In the genomic region with DNA sequence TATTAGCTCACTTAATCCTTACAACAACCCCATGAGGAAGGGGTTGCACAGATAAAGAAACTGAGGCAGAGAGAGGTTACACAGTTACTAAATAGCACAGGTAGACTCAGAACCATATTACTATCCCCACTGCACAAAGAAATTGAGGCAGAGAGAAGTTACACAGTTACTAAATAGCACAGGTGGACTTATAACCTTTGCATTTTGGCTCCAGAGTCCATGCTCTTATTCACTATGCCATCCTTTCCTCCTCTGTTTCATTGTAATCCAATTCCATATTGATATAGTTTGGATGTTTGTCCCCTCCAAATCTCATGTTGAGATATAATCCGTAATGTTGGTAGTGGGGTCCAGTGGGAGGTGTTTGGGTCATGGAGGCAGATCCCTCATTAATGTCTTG, we compare ENCODE assay signal across 1 cellular context.
A peak's percentile ranks its signal among the peaks of the same experiment; 100 is the strongest.
TF ChIP-seq lines count a peak whose summit lies in the region.

No MANE protein-coding gene starts in this region.

TF ChIP-seq in HepG2, 621 proteins besides CTCF, POLR2A, EP300 and RAD21 (continued from another document):
- TF ChIP-seq, protein P1, sequence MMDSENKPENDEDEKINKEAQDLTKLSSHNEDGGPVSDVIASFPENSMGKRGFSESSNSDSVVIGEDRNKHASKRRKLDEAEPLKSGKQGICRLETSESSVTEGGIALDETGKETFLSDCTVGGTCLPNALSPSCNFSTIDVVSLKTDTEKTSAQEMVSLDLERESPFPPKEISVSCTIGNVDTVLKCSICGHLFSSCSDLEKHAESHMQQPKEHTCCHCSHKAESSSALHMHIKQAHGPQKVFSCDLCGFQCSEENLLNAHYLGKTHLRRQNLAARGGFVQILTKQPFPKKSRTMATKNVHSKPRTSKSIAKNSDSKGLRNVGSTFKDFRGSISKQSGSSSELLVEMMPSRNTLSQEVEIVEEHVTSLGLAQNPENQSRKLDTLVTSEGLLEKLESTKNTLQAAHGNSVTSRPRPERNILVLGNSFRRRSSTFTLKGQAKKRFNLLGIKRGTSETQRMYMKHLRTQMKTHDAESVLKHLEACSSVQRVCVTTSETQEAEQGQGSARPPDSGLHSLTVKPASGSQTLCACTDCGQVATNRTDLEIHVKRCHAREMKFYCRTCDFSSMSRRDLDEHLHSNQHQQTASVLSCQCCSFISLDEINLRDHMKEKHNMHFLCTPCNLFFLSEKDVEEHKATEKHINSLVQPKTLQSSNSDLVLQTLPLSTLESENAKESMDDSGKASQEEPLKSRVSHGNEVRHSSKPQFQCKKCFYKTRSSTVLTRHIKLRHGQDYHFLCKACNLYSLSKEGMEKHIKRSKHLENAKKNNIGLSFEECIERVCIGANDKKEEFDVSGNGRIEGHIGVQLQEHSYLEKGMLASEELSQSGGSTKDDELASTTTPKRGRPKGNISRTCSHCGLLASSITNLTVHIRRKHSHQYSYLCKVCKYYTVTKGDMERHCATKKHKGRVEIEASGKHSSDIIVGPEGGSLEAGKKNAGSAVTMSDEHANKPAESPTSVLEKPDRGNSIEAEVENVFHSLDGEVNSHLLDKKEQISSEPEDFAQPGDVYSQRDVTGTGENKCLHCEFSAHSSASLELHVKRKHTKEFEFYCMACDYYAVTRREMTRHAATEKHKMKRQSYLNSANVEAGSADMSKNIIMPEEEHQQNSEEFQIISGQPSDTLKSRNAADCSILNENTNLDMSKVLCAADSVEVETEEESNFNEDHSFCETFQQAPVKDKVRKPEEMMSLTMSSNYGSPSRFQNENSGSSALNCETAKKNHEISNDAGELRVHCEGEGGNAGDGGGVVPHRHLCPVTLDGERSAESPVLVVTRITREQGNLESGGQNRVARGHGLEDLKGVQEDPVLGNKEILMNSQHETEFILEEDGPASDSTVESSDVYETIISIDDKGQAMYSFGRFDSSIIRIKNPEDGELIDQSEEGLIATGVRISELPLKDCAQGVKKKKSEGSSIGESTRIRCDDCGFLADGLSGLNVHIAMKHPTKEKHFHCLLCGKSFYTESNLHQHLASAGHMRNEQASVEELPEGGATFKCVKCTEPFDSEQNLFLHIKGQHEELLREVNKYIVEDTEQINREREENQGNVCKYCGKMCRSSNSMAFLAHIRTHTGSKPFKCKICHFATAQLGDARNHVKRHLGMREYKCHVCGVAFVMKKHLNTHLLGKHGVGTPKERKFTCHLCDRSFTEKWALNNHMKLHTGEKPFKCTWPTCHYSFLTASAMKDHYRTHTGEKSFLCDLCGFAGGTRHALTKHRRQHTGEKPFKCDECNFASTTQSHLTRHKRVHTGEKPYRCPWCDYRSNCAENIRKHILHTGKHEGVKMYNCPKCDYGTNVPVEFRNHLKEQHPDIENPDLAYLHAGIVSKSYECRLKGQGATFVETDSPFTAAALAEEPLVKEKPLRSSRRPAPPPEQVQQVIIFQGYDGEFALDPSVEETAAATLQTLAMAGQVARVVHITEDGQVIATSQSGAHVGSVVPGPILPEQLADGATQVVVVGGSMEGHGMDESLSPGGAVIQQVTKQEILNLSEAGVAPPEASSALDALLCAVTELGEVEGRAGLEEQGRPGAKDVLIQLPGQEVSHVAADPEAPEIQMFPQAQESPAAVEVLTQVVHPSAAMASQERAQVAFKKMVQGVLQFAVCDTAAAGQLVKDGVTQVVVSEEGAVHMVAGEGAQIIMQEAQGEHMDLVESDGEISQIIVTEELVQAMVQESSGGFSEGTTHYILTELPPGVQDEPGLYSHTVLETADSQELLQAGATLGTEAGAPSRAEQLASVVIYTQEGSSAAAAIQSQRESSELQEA (CRISPR knock-in tag; IDR thresholded peaks at IDR 0.05; ENCODE audit: not compliant biosample characterization): no peak
- no peak for TF ChIP-seq TARDBP (CRISPR knock-in tag; IDR thresholded peaks at IDR 0.05)
- no peak for TF ChIP-seq MBNL3 (CRISPR knock-in tag; conservative IDR thresholded peaks at IDR 0.05)
- TF ChIP-seq, protein P2, sequence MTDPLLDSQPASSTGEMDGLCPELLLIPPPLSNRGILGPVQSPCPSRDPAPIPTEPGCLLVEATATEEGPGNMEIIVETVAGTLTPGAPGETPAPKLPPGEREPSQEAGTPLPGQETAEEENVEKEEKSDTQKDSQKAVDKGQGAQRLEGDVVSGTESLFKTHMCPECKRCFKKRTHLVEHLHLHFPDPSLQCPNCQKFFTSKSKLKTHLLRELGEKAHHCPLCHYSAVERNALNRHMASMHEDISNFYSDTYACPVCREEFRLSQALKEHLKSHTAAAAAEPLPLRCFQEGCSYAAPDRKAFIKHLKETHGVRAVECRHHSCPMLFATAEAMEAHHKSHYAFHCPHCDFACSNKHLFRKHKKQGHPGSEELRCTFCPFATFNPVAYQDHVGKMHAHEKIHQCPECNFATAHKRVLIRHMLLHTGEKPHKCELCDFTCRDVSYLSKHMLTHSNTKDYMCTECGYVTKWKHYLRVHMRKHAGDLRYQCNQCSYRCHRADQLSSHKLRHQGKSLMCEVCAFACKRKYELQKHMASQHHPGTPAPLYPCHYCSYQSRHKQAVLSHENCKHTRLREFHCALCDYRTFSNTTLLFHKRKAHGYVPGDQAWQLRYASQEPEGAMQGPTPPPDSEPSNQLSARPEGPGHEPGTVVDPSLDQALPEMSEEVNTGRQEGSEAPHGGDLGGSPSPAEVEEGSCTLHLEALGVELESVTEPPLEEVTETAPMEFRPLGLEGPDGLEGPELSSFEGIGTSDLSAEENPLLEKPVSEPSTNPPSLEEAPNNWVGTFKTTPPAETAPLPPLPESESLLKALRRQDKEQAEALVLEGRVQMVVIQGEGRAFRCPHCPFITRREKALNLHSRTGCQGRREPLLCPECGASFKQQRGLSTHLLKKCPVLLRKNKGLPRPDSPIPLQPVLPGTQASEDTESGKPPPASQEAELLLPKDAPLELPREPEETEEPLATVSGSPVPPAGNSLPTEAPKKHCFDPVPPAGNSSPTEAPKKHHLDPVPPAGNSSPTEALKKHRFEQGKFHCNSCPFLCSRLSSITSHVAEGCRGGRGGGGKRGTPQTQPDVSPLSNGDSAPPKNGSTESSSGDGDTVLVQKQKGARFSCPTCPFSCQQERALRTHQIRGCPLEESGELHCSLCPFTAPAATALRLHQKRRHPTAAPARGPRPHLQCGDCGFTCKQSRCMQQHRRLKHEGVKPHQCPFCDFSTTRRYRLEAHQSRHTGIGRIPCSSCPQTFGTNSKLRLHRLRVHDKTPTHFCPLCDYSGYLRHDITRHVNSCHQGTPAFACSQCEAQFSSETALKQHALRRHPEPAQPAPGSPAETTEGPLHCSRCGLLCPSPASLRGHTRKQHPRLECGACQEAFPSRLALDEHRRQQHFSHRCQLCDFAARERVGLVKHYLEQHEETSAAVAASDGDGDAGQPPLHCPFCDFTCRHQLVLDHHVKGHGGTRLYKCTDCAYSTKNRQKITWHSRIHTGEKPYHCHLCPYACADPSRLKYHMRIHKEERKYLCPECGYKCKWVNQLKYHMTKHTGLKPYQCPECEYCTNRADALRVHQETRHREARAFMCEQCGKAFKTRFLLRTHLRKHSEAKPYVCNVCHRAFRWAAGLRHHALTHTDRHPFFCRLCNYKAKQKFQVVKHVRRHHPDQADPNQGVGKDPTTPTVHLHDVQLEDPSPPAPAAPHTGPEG (CRISPR knock-in tag; IDR thresholded peaks at IDR 0.05): no peak
- peak; percentile 56; the same call in 1 of the 2 replicates for TF ChIP-seq HNF4G (IDR thresholded peaks at IDR 0.05; ENCODE audit: borderline replicate concordance, low read depth, low read length)
- TF ChIP-seq HNF4G (CRISPR knock-in tag; IDR thresholded peaks at IDR 0.05; ENCODE audit: borderline replicate concordance, low read depth): no peak
- TF ChIP-seq NCOR1 (IDR thresholded peaks at IDR 0.05; ENCODE audit: borderline replicate concordance, low read length): peak; percentile 48; the same call in 1 of the 2 replicates
- TF ChIP-seq, protein P3, sequence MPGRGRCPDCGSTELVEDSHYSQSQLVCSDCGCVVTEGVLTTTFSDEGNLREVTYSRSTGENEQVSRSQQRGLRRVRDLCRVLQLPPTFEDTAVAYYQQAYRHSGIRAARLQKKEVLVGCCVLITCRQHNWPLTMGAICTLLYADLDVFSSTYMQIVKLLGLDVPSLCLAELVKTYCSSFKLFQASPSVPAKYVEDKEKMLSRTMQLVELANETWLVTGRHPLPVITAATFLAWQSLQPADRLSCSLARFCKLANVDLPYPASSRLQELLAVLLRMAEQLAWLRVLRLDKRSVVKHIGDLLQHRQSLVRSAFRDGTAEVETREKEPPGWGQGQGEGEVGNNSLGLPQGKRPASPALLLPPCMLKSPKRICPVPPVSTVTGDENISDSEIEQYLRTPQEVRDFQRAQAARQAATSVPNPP (CRISPR knock-in tag; IDR thresholded peaks at IDR 0.05): no peak
- no peak for TF ChIP-seq MXD4 (CRISPR knock-in tag; IDR thresholded peaks at IDR 0.05)
- no peak for TF ChIP-seq ZNF34 (CRISPR knock-in tag; IDR thresholded peaks at IDR 0.05; ENCODE audit: borderline replicate concordance)
- no peak for TF ChIP-seq ZNF460 (CRISPR knock-in tag; IDR thresholded peaks at IDR 0.05; ENCODE audit: borderline replicate concordance)
- TF ChIP-seq ISL2 (CRISPR knock-in tag; IDR thresholded peaks at IDR 0.05): no peak
- TF ChIP-seq ZNF224 (CRISPR knock-in tag; IDR thresholded peaks at IDR 0.05): no peak
- TF ChIP-seq, protein P4, sequence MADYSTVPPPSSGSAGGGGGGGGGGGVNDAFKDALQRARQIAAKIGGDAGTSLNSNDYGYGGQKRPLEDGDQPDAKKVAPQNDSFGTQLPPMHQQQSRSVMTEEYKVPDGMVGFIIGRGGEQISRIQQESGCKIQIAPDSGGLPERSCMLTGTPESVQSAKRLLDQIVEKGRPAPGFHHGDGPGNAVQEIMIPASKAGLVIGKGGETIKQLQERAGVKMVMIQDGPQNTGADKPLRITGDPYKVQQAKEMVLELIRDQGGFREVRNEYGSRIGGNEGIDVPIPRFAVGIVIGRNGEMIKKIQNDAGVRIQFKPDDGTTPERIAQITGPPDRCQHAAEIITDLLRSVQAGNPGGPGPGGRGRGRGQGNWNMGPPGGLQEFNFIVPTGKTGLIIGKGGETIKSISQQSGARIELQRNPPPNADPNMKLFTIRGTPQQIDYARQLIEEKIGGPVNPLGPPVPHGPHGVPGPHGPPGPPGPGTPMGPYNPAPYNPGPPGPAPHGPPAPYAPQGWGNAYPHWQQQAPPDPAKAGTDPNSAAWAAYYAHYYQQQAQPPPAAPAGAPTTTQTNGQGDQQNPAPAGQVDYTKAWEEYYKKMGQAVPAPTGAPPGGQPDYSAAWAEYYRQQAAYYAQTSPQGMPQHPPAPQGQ (CRISPR knock-in tag; IDR thresholded peaks at IDR 0.05; ENCODE audit: borderline replicate concordance): 0 out of 2 replicates have a peak, but pooled peaks have one; percentile 28
- TF ChIP-seq, protein P5, sequence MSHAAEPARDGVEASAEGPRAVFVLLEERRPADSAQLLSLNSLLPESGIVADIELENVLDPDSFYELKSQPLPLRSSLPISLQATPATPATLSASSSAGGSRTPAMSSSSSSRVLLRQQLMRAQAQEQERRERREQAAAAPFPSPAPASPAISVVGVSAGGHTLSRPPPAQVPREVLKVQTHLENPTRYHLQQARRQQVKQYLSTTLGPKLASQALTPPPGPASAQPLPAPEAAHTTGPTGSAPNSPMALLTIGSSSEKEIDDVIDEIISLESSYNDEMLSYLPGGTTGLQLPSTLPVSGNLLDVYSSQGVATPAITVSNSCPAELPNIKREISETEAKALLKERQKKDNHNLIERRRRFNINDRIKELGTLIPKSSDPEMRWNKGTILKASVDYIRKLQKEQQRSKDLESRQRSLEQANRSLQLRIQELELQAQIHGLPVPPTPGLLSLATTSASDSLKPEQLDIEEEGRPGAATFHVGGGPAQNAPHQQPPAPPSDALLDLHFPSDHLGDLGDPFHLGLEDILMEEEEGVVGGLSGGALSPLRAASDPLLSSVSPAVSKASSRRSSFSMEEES (CRISPR knock-in tag; IDR thresholded peaks at IDR 0.05): no peak
- peak; percentile 58 for TF ChIP-seq HNF4A (CRISPR knock-in tag; IDR thresholded peaks at IDR 0.05)
